In the genomic region with DNA sequence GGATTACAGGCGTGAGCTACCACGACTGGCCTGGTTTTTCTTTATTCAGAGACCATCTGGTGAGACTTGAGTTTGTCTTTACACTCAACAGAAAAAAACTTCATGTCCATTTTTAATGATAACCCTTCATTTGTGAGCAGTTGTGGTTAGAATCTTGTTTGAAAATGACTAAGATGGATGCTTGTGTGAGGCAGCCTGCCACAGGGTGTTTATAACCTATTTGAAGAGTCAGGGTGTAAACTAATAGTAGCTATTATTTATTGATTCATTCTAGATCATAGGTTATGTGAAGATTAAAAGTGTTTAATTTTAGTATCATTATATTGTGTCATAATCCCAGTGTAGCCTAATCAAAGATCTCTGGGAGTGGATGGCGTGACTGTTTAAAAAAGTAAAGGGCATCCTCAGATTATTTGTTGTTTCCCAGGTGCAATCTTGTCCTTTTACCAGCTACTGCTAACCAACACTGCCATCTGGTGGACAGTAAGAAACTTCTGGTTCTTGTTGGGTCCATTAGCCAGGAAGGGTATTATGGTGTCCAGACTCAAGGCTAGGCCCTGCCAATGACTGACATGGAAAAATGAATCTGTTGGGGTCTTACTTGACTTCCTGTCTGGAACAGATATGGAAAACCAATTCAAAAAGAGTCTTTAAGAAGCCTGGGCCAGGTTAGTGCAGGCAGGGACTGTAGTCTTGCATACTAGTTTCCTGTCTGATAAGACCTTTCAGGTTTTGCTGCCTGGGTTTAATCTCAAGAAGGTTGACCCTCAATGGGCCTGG, we compare ENCODE assay signal across 8 cellular contexts. TPM values are rescaled to one million over a fixed set of nuclear protein-coding genes. Genes with fewer than 3 reads are reported as not detected.
A peak's percentile ranks its signal among the peaks of the same experiment; 100 is the strongest.
DNase-seq lines count a peak whose midpoint lies in the region; ATAC-seq and TF ChIP-seq lines count a peak whose summit lies in the region.

No MANE protein-coding gene starts in this region.

- POLR2A ChIA-PET in T-cell (lab: Charles Lee), result interaction anchor here (0.5 to 1.2 kb wide), 7 partner anchors 10 to 905 kb away, joined by 3 to 8 read pairs (median 5); no protein-coding TSS in a partner anchor

- H3K4me3 Mint-ChIP-seq in T-cell, result no peak overlapping the region
- no peak overlapping the region for H3K4me3 Mint-ChIP-seq in stimulated activated effector memory CD8-positive, alpha-beta T cell treated with anti-CD3 and anti-CD28 coated beads, Interleukin-12 subunit alpha, Interleukin-12 subunit beta, amount 100 ng/mL, for 72 hours

- H3K36me3 Mint-ChIP-seq in T-cell, result peaks cover 23% of the 10 kb centered on the region
- peaks cover 41% of the 10 kb centered on the region for H3K36me3 Mint-ChIP-seq in stimulated activated effector memory CD8-positive, alpha-beta T cell treated with anti-CD3 and anti-CD28 coated beads, Interleukin-12 subunit alpha, Interleukin-12 subunit beta, amount 100 ng/mL, for 72 hours

- CTCF ChIA-PET in T-cell (lab: Charles Lee), result interaction anchor here (0.5 to 5.2 kb wide), 39 partner anchors 8 to 1664 kb away, joined by 3 to 35 read pairs (median 4); a partner anchor contains a TSS

- no peak overlapping the region for H3K27ac Mint-ChIP-seq in T-cell
- no peak overlapping the region for H3K27ac Mint-ChIP-seq in stimulated activated effector memory CD8-positive, alpha-beta T cell treated with anti-CD3 and anti-CD28 coated beads, Interleukin-12 subunit alpha, Interleukin-12 subunit beta, amount 100 ng/mL, for 72 hours

- peaks cover 8 to 13% (median 9%) of the 10 kb centered on the region in 3 donors for H3K4me1 Mint-ChIP-seq in T-cell
- peaks cover 19% of the 10 kb centered on the region for H3K4me1 Mint-ChIP-seq in stimulated activated effector memory CD8-positive, alpha-beta T cell treated with anti-CD3 and anti-CD28 coated beads, Interleukin-12 subunit alpha, Interleukin-12 subunit beta, amount 100 ng/mL, for 72 hours

- H3K27me3 Mint-ChIP-seq in T-cell, result no peaks in the 10 kb centered on the region

- peak; percentile 80 for ATAC-seq in GM18498 (IDR thresholded peaks at IDR 0.05; ENCODE audit: unreplicated experiment)
- peak; percentile 76 for ATAC-seq in HG02885 (IDR thresholded peaks at IDR 0.05; ENCODE audit: poor library complexity, unreplicated experiment)
- peak; percentile 54 to 65 (median 60) for ATAC-seq in T-cell (replicated peaks in 1 of 4)
- peak; percentile 72 for ATAC-seq in stimulated activated effector memory CD8-positive, alpha-beta T cell treated with anti-CD3 and anti-CD28 coated beads, Interleukin-12 subunit alpha, Interleukin-12 subunit beta, amount 100 ng/mL, for 72 hours

- TF ChIP-seq CTCF in AG09319 (IDR thresholded peaks at IDR 0.05; ENCODE audit: low read depth, low read length), result peak; percentile 68

- no peaks in the 10 kb centered on the region for H3K9me3 Mint-ChIP-seq in T-cell
- no peaks in the 10 kb centered on the region for H3K9me3 Mint-ChIP-seq in stimulated activated effector memory CD8-positive, alpha-beta T cell treated with anti-CD3 and anti-CD28 coated beads, Interleukin-12 subunit alpha, Interleukin-12 subunit beta, amount 100 ng/mL, for 72 hours

- peak; percentile 84 for DNase-seq in AG09319 (ENCODE audit: extremely low read depth, low read depth)
- DNase-seq in NCI-H146 (lab: John Stamatoyannopoulos, UW), result peak; percentile 78
- peak in 26 of 34 experiments; percentile 2 to 59 (median 31) for DNase-seq in T-cell
- DNase-seq in cerebellum (ENCODE audit: low spot score), result peak; percentile 63
- peak; percentile 86 for DNase-seq in kidney tubule cell (ENCODE audit: low spot score)
- DNase-seq in stimulated activated effector memory CD8-positive, alpha-beta T cell treated with anti-CD3 and anti-CD28 coated beads, Interleukin-12 subunit alpha, Interleukin-12 subunit beta, amount 100 ng/mL, for 72 hours (ENCODE audit: low spot score in 2 of 2), result peak; percentile 16 to 58

RNA-seq across cellular contexts. Expression of a gene that starts 24.9 kb away (rescaled TPM):
- total RNA-seq in T-cell (10 to 100 TPM; 14.8 to 18.5 (median 17.2) TPM), cerebellum (12.7 TPM)

Comparison
In these comparisons a context has a peak if more than half of its experiments do, and no peak if none do; other contexts are left out.
1. Peak in every context shown above with its lines: DNase-seq and ATAC-seq.
2. DNase-seq: peak in every context shown above with its lines; median percentile 86 in kidney tubule cell; 84 in AG09319; 78 in NCI-H146; 63 in cerebellum; 37 in stimulated activated effector memory CD8-positive, alpha-beta T cell treated with anti-CD3 and anti-CD28 coated beads, Interleukin-12 subunit alpha, Interleukin-12 subunit beta, amount 100 ng/mL, for 72 hours; 31 in T-cell.